ENCODE assay signal across 23 cellular contexts in the genomic region with DNA sequence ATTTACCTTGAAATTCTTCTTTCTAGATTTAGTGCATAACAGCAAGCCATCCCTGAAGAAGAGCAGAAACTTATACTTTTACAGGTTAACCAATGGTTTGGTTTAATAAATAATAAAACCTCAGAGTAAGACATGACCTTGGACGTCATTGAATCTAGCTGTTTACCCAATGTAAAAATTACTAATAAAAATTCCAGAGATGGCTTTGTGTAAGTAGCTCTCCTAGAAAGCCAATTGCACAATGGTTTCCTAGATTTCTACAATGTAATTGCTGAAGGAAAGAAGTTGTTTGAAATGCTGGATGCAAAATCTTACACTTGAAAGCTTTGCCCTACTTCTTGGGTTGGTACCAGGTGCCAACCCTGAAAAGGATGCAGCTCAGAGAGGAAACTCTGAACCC. TPM values are rescaled to one million over a fixed set of nuclear protein-coding genes. Genes with fewer than 3 reads are reported as not detected.
DNase-seq lines count a peak whose midpoint lies in the region; TF ChIP-seq lines count a peak whose summit lies in the region.
"Had no signal": no experiment of that assay in that cellular context is flagged by ENCODE, and none has a peak within 500 bp of the region (broad histone marks: within the 10 kb centered on the region; RNA-seq: fewer than 3 reads in every experiment).

No MANE protein-coding gene starts in this region.

- peak overlapping the region; percentile 45 for H3K4me2 ChIP-seq in skeletal muscle satellite cell (ENCODE audit: low read length)

- no peak overlapping the region for H3K9ac ChIP-seq in skeletal muscle satellite cell (ENCODE audit: low read depth, low read length)

- TF ChIP-seq POLR2A in testis (IDR thresholded peaks at IDR 0.05), result no peak

- intact Hi-C loops in testis (cut with DNase I; ENCODE audit: low total_unique reads), result no loop called here

- no peaks in the 10 kb centered on the region for H3K9me3 ChIP-seq in skeletal muscle satellite cell (replicated peaks; ENCODE audit: low read length)
- no peaks in the 10 kb centered on the region for H3K9me3 ChIP-seq in testis
- H3K9me3 ChIP-seq: BE2C, left lung, mucosa of descending colon, SJCRH30, tibial nerve had no signal

- TF ChIP-seq CTCF in fibroblast of pulmonary artery (IDR thresholded peaks at IDR 0.05; ENCODE audit: low read length, missing control alignments) (no peak), testis (IDR thresholded peaks at IDR 0.05) (no peak)

- no peaks in the 10 kb centered on the region for H3K27me3 ChIP-seq in skeletal muscle satellite cell (ENCODE audit: control insufficient read depth, insufficient read depth, low read length)
- no peaks in the 10 kb centered on the region for H3K27me3 ChIP-seq in testis
- H3K27me3 ChIP-seq: BE2C, left lung, SJCRH30, tibial nerve had no signal

- no peaks in the 10 kb centered on the region for H3K36me3 ChIP-seq in skeletal muscle satellite cell (ENCODE audit: insufficient read depth, low read length)
- no peaks in the 10 kb centered on the region for H3K36me3 ChIP-seq in testis (ENCODE audit: low read depth, missing control alignments)
- H3K36me3 ChIP-seq: BE2C, SJCRH30, tibial nerve, WERI-Rb-1 had no signal

- no peak overlapping the region for H3K4me3 ChIP-seq in fibroblast of pulmonary artery (replicated peaks; ENCODE audit: low read depth, low read length)
- no peak overlapping the region for H3K4me3 ChIP-seq in skeletal muscle satellite cell (ENCODE audit: low read length)
- no peak overlapping the region for H3K4me3 ChIP-seq in testis
- H3K4me3 ChIP-seq: left lung, mucosa of descending colon, SJCRH30, tibial nerve had no signal

- 32 to 43% methylated on average over 1 of the region's 1 CpG for WGBS in testis, 2 donors

- H3K4me1 ChIP-seq in skeletal muscle satellite cell (ENCODE audit: control insufficient read depth, insufficient read depth, low read length) (peaks cover 16% of the 10 kb centered on the region), testis (no peaks in the 10 kb centered on the region)
- H3K4me1 ChIP-seq: BE2C, left lung, SJCRH30, tibial nerve had no signal

- no peak overlapping the region for H3K27ac ChIP-seq in testis
- H3K27ac ChIP-seq: left lung, SJCRH30, tibial nerve, WERI-Rb-1 had no signal

- DNase-seq in GM03348 (ENCODE audit: low spot score) (peak; percentile 33), amniotic epithelial cell (ENCODE audit: low read depth) (peak; percentile 94), fibroblast of pulmonary artery (ENCODE audit: low read depth) (peak; percentile 52), NCI-H2107 treated with DMSO at 0.1 percent for 48 hours (lab: John Stamatoyannopoulos, UW; ENCODE audit: unreplicated experiment) (no peak), testis (no peak)
- no peak for DNase-seq in activated CD8-positive, alpha-beta memory T cell treated with anti-CD3 and anti-CD28 coated beads, Interleukin-2, amount 50 U/mL, for 48 hours
- DNase-seq: activated effector memory CD4-positive, alpha-beta T cell treated with anti-CD3 and anti-CD28 coated beads, Interleukin-2, amount 50 U/mL, for 16 hours; BE2C; COR-L47; left lung; mucosa of descending colon; NCI-H146; NCI-H2227 treated with DMSO at 0.1 percent for 48 hours; NCI-H82; SJCRH30; small intestine; stimulated activated CD4-positive, alpha-beta T cell treated with anti-CD3 and anti-CD28 coated beads, Interleukin-4, amount 100 ng/mL, for 1 hour; stimulated activated naive CD8-positive, alpha-beta T cell treated with anti-CD3 and anti-CD28 coated beads, Interleukin-15, Interleukin-2, amounts not matched to agents 100 U/mL and 50 U/mL, for 24 hours; T-helper 17 cell; WERI-Rb-1 had no signal

RNA-seq across cellular contexts. Expression of a gene that starts 1.5 kb away (rescaled TPM):
- total RNA-seq in skeletal muscle satellite cell (2012; rRNA removed), result 0.25 and 0.87 TPM in 2 replicates
- 1 to 10 TPM in 1 of 2 donors, under 1 TPM in 1; 0.43 to 1.5 TPM for total RNA-seq in testis
- 0.21 TPM for polyA plus RNA-seq in testis (ENCODE audit: insufficient read depth, low read depth, low replicate concordance)
- total RNA-seq: posterior vena cava, SJCRH30 had no signal

Comparison
In these comparisons a context has a peak if more than half of its experiments do, and no peak if none do; other contexts are left out.
1. DNase-seq: peak in GM03348 (single experiment), amniotic epithelial cell (single experiment) and fibroblast of pulmonary artery (single experiment); none in NCI-H2107 treated with DMSO at 0.1 percent for 48 hours (single experiment), activated CD8-positive, alpha-beta memory T cell treated with anti-CD3 and anti-CD28 coated beads, Interleukin-2, amount 50 U/mL, for 48 hours (single experiment) and testis (single experiment).